ENCODE assay signal across 15 cellular contexts in genomic region chr11:120703358-120704152, GRCh38.
DNase-seq lines count a peak whose midpoint lies in the region; ATAC-seq and TF ChIP-seq lines count a peak whose summit lies in the region.
"Had no signal": no experiment of that assay in that cellular context is flagged by ENCODE, and none has a peak within 500 bp of the region (broad histone marks: within the 10 kb centered on the region; RNA-seq: fewer than 3 reads in every experiment).

No MANE protein-coding gene starts in this region.

- H3K79me2 ChIP-seq in hepatocyte (no peaks in the 10 kb centered on the region), osteoblast (ENCODE audit: insufficient read depth, low read length) (no peaks in the 10 kb centered on the region)

- H3K36me3 Mint-ChIP-seq in stimulated activated naive B cell treated with anti-CD40 and anti-IgM and Interleukin-4, amounts not matched to agents 10 μg/mL and 1 μg/mL and 100 μg/mL, for 72 hours, result peaks cover 2 to 13% of the 10 kb centered on the region in 2 donors
- H3K36me3 Mint-ChIP-seq: activated naive CD4-positive, alpha-beta T cell treated with anti-CD3 and anti-CD28 coated beads, Interleukin-2, amount 10 ng/mL, durations not matched to agents 7 days and 5 days had no signal

- H3K27ac Mint-ChIP-seq in stimulated activated naive B cell treated with anti-CD40 and anti-IgM and Interleukin-4, amounts not matched to agents 10 μg/mL and 1 μg/mL and 100 μg/mL, for 72 hours, result peak overlapping the region; percentile 52
- H3K27ac Mint-ChIP-seq: activated naive CD4-positive, alpha-beta T cell treated with anti-CD3 and anti-CD28 coated beads, Interleukin-2, amount 10 ng/mL, durations not matched to agents 7 days and 5 days had no signal

- TF ChIP-seq CTCF in hepatocyte (IDR thresholded peaks at IDR 0.05; ENCODE audit: poor library complexity) (no peak), osteoblast (IDR thresholded peaks at IDR 0.05; ENCODE audit: extremely low read depth, low read depth, low read length) (no peak)

- H3K9me3 Mint-ChIP-seq in stimulated activated naive B cell treated with anti-CD40 and anti-IgM and Interleukin-4, amounts not matched to agents 10 μg/mL and 1 μg/mL and 100 μg/mL, for 72 hours, result peaks cover 0 to 17% of the 10 kb centered on the region in 2 donors

- no peaks in the 10 kb centered on the region for H4K20me1 ChIP-seq in hepatocyte (ENCODE audit: insufficient read depth, poor library complexity, severe bottlenecking)
- H4K20me1 ChIP-seq in osteoblast (ENCODE audit: insufficient read depth, low read length), result no peaks in the 10 kb centered on the region

- H3K36me3 ChIP-seq in hepatocyte (replicated peaks; ENCODE audit: insufficient read depth, low read depth) (no peaks in the 10 kb centered on the region), osteoblast (ENCODE audit: insufficient read depth, low read length) (no peaks in the 10 kb centered on the region)
- H3K36me3 ChIP-seq: HAP-1, lower lobe of right lung, SJCRH30, thoracic aorta had no signal

- H3K4me1 Mint-ChIP-seq in stimulated activated naive B cell treated with anti-CD40 and anti-IgM and Interleukin-4, amounts not matched to agents 10 μg/mL and 1 μg/mL and 100 μg/mL, for 72 hours, result peaks cover 13 to 23% of the 10 kb centered on the region in 2 donors
- H3K4me1 Mint-ChIP-seq: activated naive CD4-positive, alpha-beta T cell treated with anti-CD3 and anti-CD28 coated beads, Interleukin-2, amount 10 ng/mL, durations not matched to agents 7 days and 5 days had no signal

- peak; percentile 63 for ATAC-seq in GM19023 (IDR thresholded peaks at IDR 0.05; ENCODE audit: unreplicated experiment)
- ATAC-seq in GM21619 (IDR thresholded peaks at IDR 0.05; ENCODE audit: unreplicated experiment), result peak; percentile 70
- ATAC-seq in HG03097 (IDR thresholded peaks at IDR 0.05; ENCODE audit: low FRiP score, unreplicated experiment), result peak; percentile 72
- ATAC-seq in stimulated activated naive B cell treated with anti-CD40 and anti-IgM and Interleukin-4, amounts not matched to agents 10 μg/mL and 1 μg/mL and 100 μg/mL, for 72 hours (replicated peaks), result no peak
- ATAC-seq: lower lobe of right lung had no signal

- H3K9me3 ChIP-seq in hepatocyte (ENCODE audit: low read depth) (no peaks in the 10 kb centered on the region), osteoblast (ENCODE audit: low read depth, low read length) (no peaks in the 10 kb centered on the region)
- H3K9me3 ChIP-seq: HAP-1, SJCRH30 had no signal

- WGBS in hepatocyte (ENCODE audit: low lambda C conversion rate, missing lambda C conversion rate), result 91% methylated on average over 9 of the region's 9 CpGs

- no peaks in the 10 kb centered on the region for H3K27me3 ChIP-seq in hepatocyte
- peaks cover 3% of the 10 kb centered on the region for H3K27me3 ChIP-seq in osteoblast (ENCODE audit: insufficient read depth, low read length)
- H3K27me3 ChIP-seq: SJCRH30 had no signal

- H3K27ac ChIP-seq in hepatocyte, result no peak overlapping the region
- H3K27ac ChIP-seq in osteoblast (ENCODE audit: low read depth, low read length), result no peak overlapping the region
- H3K27ac ChIP-seq: lower lobe of right lung, SJCRH30, thoracic aorta had no signal

- H3K4me1 ChIP-seq in hepatocyte (ENCODE audit: insufficient read depth), result no peaks in the 10 kb centered on the region
- H3K4me1 ChIP-seq in osteoblast (ENCODE audit: insufficient read depth, low read length), result no peaks in the 10 kb centered on the region
- H3K4me1 ChIP-seq: HAP-1, lower lobe of right lung, SJCRH30 had no signal

- no peak overlapping the region for H2AFZ ChIP-seq in hepatocyte
- H2AFZ ChIP-seq in osteoblast (ENCODE audit: low read length), result no peak overlapping the region

- no peaks in the 10 kb centered on the region for H3K27me3 Mint-ChIP-seq in stimulated activated naive B cell treated with anti-CD40 and anti-IgM and Interleukin-4, amounts not matched to agents 10 μg/mL and 1 μg/mL and 100 μg/mL, for 72 hours
- H3K27me3 Mint-ChIP-seq: activated naive CD4-positive, alpha-beta T cell treated with anti-CD3 and anti-CD28 coated beads, Interleukin-2, amount 10 ng/mL, durations not matched to agents 7 days and 5 days had no signal

- H3K4me3 ChIP-seq in hepatocyte (no peak overlapping the region), osteoblast (ENCODE audit: insufficient read depth, low read length) (no peak overlapping the region)
- H3K4me3 ChIP-seq: HAP-1, lower lobe of right lung, SJCRH30, smooth muscle cell, thoracic aorta had no signal

- no peak overlapping the region for H3K4me2 ChIP-seq in hepatocyte
- H3K4me2 ChIP-seq in osteoblast (ENCODE audit: insufficient read depth, low read length), result no peak overlapping the region
- H3K4me2 ChIP-seq: smooth muscle cell had no signal

- no peak overlapping the region for H3K4me3 Mint-ChIP-seq in stimulated activated naive B cell treated with anti-CD40 and anti-IgM and Interleukin-4, amounts not matched to agents 10 μg/mL and 1 μg/mL and 100 μg/mL, for 72 hours
- H3K4me3 Mint-ChIP-seq: activated naive CD4-positive, alpha-beta T cell treated with anti-CD3 and anti-CD28 coated beads, Interleukin-2, amount 10 ng/mL, durations not matched to agents 7 days and 5 days had no signal

- DNase-seq in stimulated activated naive B cell treated with anti-CD40 and anti-IgM and Interleukin-4, amounts not matched to agents 10 μg/mL and 1 μg/mL and 100 μg/mL, for 72 hours, result no peak
- DNase-seq in hepatocyte (ENCODE audit: low spot score) (no peak), osteoblast (ENCODE audit: insufficient read length, low spot score, missing footprints) (no peak), NCI-H1694 (lab: John Stamatoyannopoulos, UW) (no peak)
- DNase-seq: activated naive CD4-positive, alpha-beta T cell treated with anti-CD3 and anti-CD28 coated beads, Interleukin-2, amount 10 ng/mL, durations not matched to agents 7 days and 5 days; central memory CD4-positive, alpha-beta T cell; lower lobe of right lung; NCI-H774; SJCRH30 had no signal

- no peaks in the 10 kb centered on the region for H3K9me2 ChIP-seq in hepatocyte (replicated peaks; ENCODE audit: insufficient read depth)

Comparison
In these comparisons a context has a peak if more than half of its experiments do, and no peak if none do; other contexts are left out.
1. ATAC-seq: peak in GM19023 (single experiment), GM21619 (single experiment) and HG03097 (single experiment); none in stimulated activated naive B cell treated with anti-CD40 and anti-IgM and Interleukin-4, amounts not matched to agents 10 μg/mL and 1 μg/mL and 100 μg/mL, for 72 hours (0 of 2).